ENCODE assay signal across 18 cellular contexts in the genomic region with DNA sequence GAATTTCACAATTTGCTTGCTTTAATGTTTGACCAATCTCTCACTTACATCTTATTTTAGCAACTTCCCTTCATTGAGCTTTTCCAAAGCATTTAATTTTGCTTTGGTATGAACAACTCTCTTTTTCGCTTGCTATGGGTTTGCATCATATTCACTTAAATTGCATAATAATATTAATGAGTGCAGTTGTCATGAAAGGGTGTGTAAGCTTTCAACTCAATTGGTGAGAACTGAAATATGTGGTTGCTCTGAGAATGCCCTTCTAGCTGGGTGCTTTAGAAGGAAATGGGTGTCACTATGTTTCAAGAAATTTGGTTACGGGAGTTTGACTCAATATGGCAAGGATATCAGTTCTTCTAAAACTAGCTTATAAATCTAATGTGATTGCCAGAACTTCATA.
"Had no signal": no experiment of that assay in that cellular context is flagged by ENCODE, and none has a peak within 500 bp of the region (broad histone marks: within the 10 kb centered on the region; RNA-seq: fewer than 3 reads in every experiment).

No MANE protein-coding gene starts in this region.

- H3K4me3 ChIP-seq: mucosa of descending colon, prostate gland, sigmoid colon, transverse colon had no signal

- ATAC-seq: activated T-cell treated with anti-CD3 and anti-CD28 coated beads, Interleukin-2, amount 50 U/mL, for 4 hours; left colon; mucosa of descending colon; natural killer cell had no signal

- H3K27me3 ChIP-seq: sigmoid colon, transverse colon had no signal

- H3K27ac Mint-ChIP-seq: activated CD4-positive, alpha-beta memory T cell treated with anti-CD3 and anti-CD28 coated beads for 36 hours; activated naive CD8-positive, alpha-beta T cell; endodermal cell; natural killer cell had no signal

- H3K36me3 ChIP-seq: prostate gland, sigmoid colon, transverse colon had no signal

- H3K4me1 ChIP-seq: prostate gland, sigmoid colon, transverse colon had no signal

- H3K27ac ChIP-seq: prostate gland, sigmoid colon, transverse colon, VCaP had no signal

- H3K36me3 Mint-ChIP-seq: activated CD4-positive, alpha-beta memory T cell treated with anti-CD3 and anti-CD28 coated beads for 36 hours; activated naive CD8-positive, alpha-beta T cell; natural killer cell had no signal

- H3K4me3 Mint-ChIP-seq: activated CD4-positive, alpha-beta memory T cell treated with anti-CD3 and anti-CD28 coated beads for 36 hours; activated naive CD8-positive, alpha-beta T cell; activated T-cell treated with anti-CD3 and anti-CD28 coated beads, Interleukin-2, amount 50 U/mL, for 4 hours; endodermal cell; natural killer cell had no signal

- DNase-seq: activated CD4-positive, alpha-beta memory T cell treated with anti-CD3 and anti-CD28 coated beads for 36 hours; activated effector memory CD4-positive, alpha-beta T cell treated with anti-CD3 and anti-CD28 coated beads, Interleukin-2, amount 50 U/mL, for 16 hours; activated T-cell treated with anti-CD3 and anti-CD28 coated beads, Interleukin-2, amount 50 U/mL, for 4 hours; endodermal cell; erythroblast; left colon; mucosa of descending colon; natural killer cell; occipital lobe; sigmoid colon; stimulated activated CD4-positive, alpha-beta T cell treated with anti-CD3 and anti-CD28 coated beads, Interleukin-12 subunit alpha, Interleukin-12 subunit beta, amount 100 ng/mL, for 4 hours; stimulated activated naive CD4-positive, alpha-beta T cell; substantia nigra; T1000; transverse colon had no signal

- H3K9me3 ChIP-seq: mucosa of descending colon, prostate gland, sigmoid colon, transverse colon had no signal

- H3K9me3 Mint-ChIP-seq: activated CD4-positive, alpha-beta memory T cell treated with anti-CD3 and anti-CD28 coated beads for 36 hours; activated T-cell treated with anti-CD3 and anti-CD28 coated beads, Interleukin-2, amount 50 U/mL, for 4 hours; natural killer cell had no signal

- H3K4me1 Mint-ChIP-seq: endodermal cell, natural killer cell had no signal
